19 cellular contexts compared by ENCODE assay signal in the genomic region with DNA sequence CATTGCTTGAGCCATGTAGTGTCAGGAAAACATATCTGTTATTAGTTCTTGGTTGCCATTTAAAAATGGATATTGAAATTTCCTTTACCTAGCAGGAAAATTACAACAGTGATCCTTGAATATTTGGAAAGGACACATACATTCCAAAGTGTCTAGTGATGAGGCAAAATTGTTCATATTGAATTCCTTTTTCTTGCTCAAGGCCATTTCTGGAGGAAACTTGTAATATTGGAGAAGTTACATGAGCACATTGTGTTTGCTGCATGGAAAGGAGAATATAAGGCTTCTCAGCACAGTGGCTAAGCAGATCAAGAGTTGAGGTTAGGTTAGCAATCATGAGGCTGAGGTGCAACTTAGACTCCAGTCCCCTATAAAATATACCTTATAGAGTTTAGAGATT.
DNase-seq lines count a peak whose midpoint lies in the region; ATAC-seq, FAIRE-seq and TF ChIP-seq lines count a peak whose summit lies in the region.
"Had no signal": no experiment of that assay in that cellular context is flagged by ENCODE, and none has a peak within 500 bp of the region (broad histone marks: within the 10 kb centered on the region; RNA-seq: fewer than 3 reads in every experiment).

No MANE protein-coding gene starts in this region.

- no peaks in the 10 kb centered on the region for H3K27me3 ChIP-seq in osteoblast (ENCODE audit: insufficient read depth, low read length)

- intact Hi-C loops in head of caudate nucleus (cut with DNase I), result no loop called here

- peaks cover under 1% of the 10 kb centered on the region for H3K79me2 ChIP-seq in osteoblast (ENCODE audit: insufficient read depth, low read length)

- peaks cover 3% of the 10 kb centered on the region for H3K9me3 Mint-ChIP-seq in stimulated activated effector memory CD8-positive, alpha-beta T cell treated with anti-CD3 and anti-CD28 coated beads, Interleukin-12 subunit alpha, Interleukin-12 subunit beta, amount 100 ng/mL, for 72 hours

- no peak for FAIRE-seq in A549 (lab: Jason Lieb, UNC)

- H3K4me2 ChIP-seq in A549 (peak overlapping the region; percentile 50), osteoblast (ENCODE audit: insufficient read depth, low read length) (no peak overlapping the region)

- H3K27ac ChIP-seq in A549, result peak overlapping the region; percentile 80 to 90
- peak overlapping the region; percentile 50 for H3K27ac ChIP-seq in osteoblast (ENCODE audit: low read depth, low read length)
- H3K27ac ChIP-seq: 22Rv1 had no signal

- H3K4me3 ChIP-seq in A549 (no peak overlapping the region), osteoblast (ENCODE audit: insufficient read depth, low read length) (no peak overlapping the region)

- H3K9me3 ChIP-seq in A549, result peaks cover 4% of the 10 kb centered on the region; the same call in 1 of the 3 replicates
- H3K9me3 ChIP-seq in osteoblast (ENCODE audit: low read depth, low read length), result no peaks in the 10 kb centered on the region

- DNase-seq in A549 (ENCODE audit: low read depth in 1 of 2, low spot score in 1 of 2), result peak in 1 of 2 experiments; percentile 53
- peak; percentile 57 for DNase-seq in GM03348 (ENCODE audit: low spot score)
- DNase-seq in dedifferentiated amniotic fluid mesenchymal stem cell (ENCODE audit: extremely low spot score), result peak; percentile 34
- no peak for DNase-seq in osteoblast (ENCODE audit: insufficient read length, low spot score, missing footprints)
- no peak for DNase-seq in OCI-M1 (lab: John Stamatoyannopoulos, UW)
- no peak for DNase-seq in head of caudate nucleus
- DNase-seq in activated T-cell treated with anti-CD3 and anti-CD28 coated beads, Interleukin-2, amount 50 U/mL, for 48 hours, result no peak
- no peak for DNase-seq in stimulated activated effector memory CD8-positive, alpha-beta T cell treated with anti-CD3 and anti-CD28 coated beads, Interleukin-12 subunit alpha, Interleukin-12 subunit beta, amount 100 ng/mL, for 72 hours (ENCODE audit: low spot score in 2 of 2)
- DNase-seq: KBM-7; MV-4-11; NCI-H1417; NCI-H1930; NCI-H2171; NCI-H446 treated with DMSO at 0.1 percent for 48 hours; NK-92 treated with Interleukin-12 subunit alpha and Interleukin-12 subunit beta, amount 100 ng/mL, for 24 hours; RPMI8226; SIG-M5 had no signal

- no peak for TF ChIP-seq RAD21 in A549 (conservative IDR thresholded peaks at IDR 0.05 in 1 of 2, IDR thresholded peaks at IDR 0.05 in 1 of 2)

- POLR2A ChIA-PET in A549 (lab: Yijun Ruan, JAX), result no interaction called here

- no peaks in the 10 kb centered on the region for H4K20me1 ChIP-seq in osteoblast (ENCODE audit: insufficient read depth, low read length)

- CTCF ChIA-PET in A549 (lab: Yijun Ruan, JAX), result interaction anchor here (0.9 kb wide), 1 partner anchor 10 kb away, joined by 3 read pairs; no protein-coding TSS in a partner anchor

- H3K36me3 ChIP-seq in osteoblast (ENCODE audit: insufficient read depth, low read length), result no peaks in the 10 kb centered on the region

- TF ChIP-seq EP300 in A549 (IDR thresholded peaks at IDR 0.05), result no peak; a peak in 1 of 5 replicates

- H3K4me1 ChIP-seq in A549, result peaks cover 88% of the 10 kb centered on the region
- H3K4me1 ChIP-seq in osteoblast (ENCODE audit: insufficient read depth, low read length), result peaks cover 51% of the 10 kb centered on the region

- no peaks in the 10 kb centered on the region for H3K36me3 Mint-ChIP-seq in stimulated activated effector memory CD8-positive, alpha-beta T cell treated with anti-CD3 and anti-CD28 coated beads, Interleukin-12 subunit alpha, Interleukin-12 subunit beta, amount 100 ng/mL, for 72 hours
- H3K36me3 Mint-ChIP-seq: CD14-positive monocyte had no signal

- H3K27ac Mint-ChIP-seq in stimulated activated effector memory CD8-positive, alpha-beta T cell treated with anti-CD3 and anti-CD28 coated beads, Interleukin-12 subunit alpha, Interleukin-12 subunit beta, amount 100 ng/mL, for 72 hours, result no peak overlapping the region
- H3K27ac Mint-ChIP-seq: CD14-positive monocyte had no signal

- peaks cover 7% of the 10 kb centered on the region for H3K4me1 Mint-ChIP-seq in stimulated activated effector memory CD8-positive, alpha-beta T cell treated with anti-CD3 and anti-CD28 coated beads, Interleukin-12 subunit alpha, Interleukin-12 subunit beta, amount 100 ng/mL, for 72 hours

- no peak overlapping the region for H2AFZ ChIP-seq in osteoblast (ENCODE audit: low read length)

- H3K4me3 Mint-ChIP-seq in stimulated activated effector memory CD8-positive, alpha-beta T cell treated with anti-CD3 and anti-CD28 coated beads, Interleukin-12 subunit alpha, Interleukin-12 subunit beta, amount 100 ng/mL, for 72 hours, result no peak overlapping the region
- H3K4me3 Mint-ChIP-seq: CD14-positive monocyte had no signal

- TF ChIP-seq CTCF in A549 (IDR thresholded peaks at IDR 0.05) (no peak), osteoblast (IDR thresholded peaks at IDR 0.05; ENCODE audit: extremely low read depth, low read depth, low read length) (no peak)

- peak in 1 of 2 experiments; percentile 5; a peak in 3 of 6 replicates for ATAC-seq in A549
- no peak for ATAC-seq in stimulated activated effector memory CD8-positive, alpha-beta T cell treated with anti-CD3 and anti-CD28 coated beads, Interleukin-12 subunit alpha, Interleukin-12 subunit beta, amount 100 ng/mL, for 72 hours

- TF ChIP-seq POLR2A in A549 (IDR thresholded peaks at IDR 0.05; ENCODE audit: low read length), result no peak

TF ChIP-seq in A549, 52 proteins besides CTCF, POLR2A, EP300 and RAD21:
- TF ChIP-seq CEBPB (IDR thresholded peaks at IDR 0.05) (peak; percentile 35 to 70; a peak in 2 of 4 replicates), NFE2L2 (conservative IDR thresholded peaks at IDR 0.05; ENCODE audit: low read length) (no peak), FOSL2 (IDR thresholded peaks at IDR 0.05) (no peak), FOSL2 (CRISPR knock-in tag; IDR thresholded peaks at IDR 0.05) (peak; percentile 41; the same call in 1 of the 2 replicates)

Comparison
In these comparisons a context has a peak if more than half of its experiments do, and no peak if none do; other contexts are left out.
1. DNase-seq: peak in GM03348 (single experiment) and dedifferentiated amniotic fluid mesenchymal stem cell (single experiment); none in osteoblast (single experiment), OCI-M1 (single experiment), head of caudate nucleus (0 of 42), activated T-cell treated with anti-CD3 and anti-CD28 coated beads, Interleukin-2, amount 50 U/mL, for 48 hours (0 of 2) and stimulated activated effector memory CD8-positive, alpha-beta T cell treated with anti-CD3 and anti-CD28 coated beads, Interleukin-12 subunit alpha, Interleukin-12 subunit beta, amount 100 ng/mL, for 72 hours (0 of 2).